ENCODE assay signal across 1 cellular context in genomic region chr1:12408662-12409061, GRCh38.
TF ChIP-seq lines count a peak whose summit lies in the region.

No MANE protein-coding gene starts in this region.

TF ChIP-seq in K562, 482 proteins besides CTCF, POLR2A, EP300 and RAD21 (continued from another document and continues in another):
- TF ChIP-seq ZBTB5 (IDR thresholded peaks at IDR 0.05) (no peak), ZNF639 (CRISPR knock-in tag; conservative IDR thresholded peaks at IDR 0.05 in 1 of 2, IDR thresholded peaks at IDR 0.05 in 1 of 2) (peak in 1 of 2 experiments; percentile 77; a peak in 2 of 4 replicates), TEAD4 (IDR thresholded peaks at IDR 0.05; ENCODE audit: low read length) (peak; percentile 67), TEAD4 (CRISPR knock-in tag; IDR thresholded peaks at IDR 0.05; ENCODE audit: borderline replicate concordance) (no peak), ZKSCAN8 (CRISPR knock-in tag; IDR thresholded peaks at IDR 0.05) (no peak), ZNF79 (CRISPR knock-in tag; IDR thresholded peaks at IDR 0.05; ENCODE audit: low read depth) (no peak), TAF9B (IDR thresholded peaks at IDR 0.05; ENCODE audit: partially characterized antibody) (no peak), GABPA (tag; conservative IDR thresholded peaks at IDR 0.05; ENCODE audit: low read depth) (no peak), ZNF41 (CRISPR knock-in tag; conservative IDR thresholded peaks at IDR 0.05) (no peak), TSHZ1 (CRISPR knock-in tag; IDR thresholded peaks at IDR 0.05) (no peak), CSDE1 (IDR thresholded peaks at IDR 0.05) (no peak), ZNF24 (IDR thresholded peaks at IDR 0.05) (no peak), CEBPB (tag; IDR thresholded peaks at IDR 0.05) (no peak), CHAMP1 (IDR thresholded peaks at IDR 0.05) (peak; percentile 53; the same call in 1 of the 2 replicates), ZNF584 (CRISPR knock-in tag; IDR thresholded peaks at IDR 0.05; ENCODE audit: low read depth) (no peak), ZNF197 (CRISPR knock-in tag; IDR thresholded peaks at IDR 0.05; ENCODE audit: low read depth) (no peak), ZNF551 (CRISPR knock-in tag; IDR thresholded peaks at IDR 0.05) (no peak), JUNB (CRISPR knock-in tag; conservative IDR thresholded peaks at IDR 0.05) (no peak), ZNF444 (CRISPR knock-in tag; IDR thresholded peaks at IDR 0.05) (no peak), ARID1B (IDR thresholded peaks at IDR 0.05) (peak; percentile 79), SRSF3 (IDR thresholded peaks at IDR 0.05; ENCODE audit: insufficient read depth, low read length) (no peak), COPS2 (conservative IDR thresholded peaks at IDR 0.05) (no peak), MCM2 (IDR thresholded peaks at IDR 0.05; ENCODE audit: low read depth) (no peak), PYGO2 (tag; IDR thresholded peaks at IDR 0.05) (no peak), ZC3H4 (CRISPR knock-in tag; IDR thresholded peaks at IDR 0.05; ENCODE audit: borderline replicate concordance) (no peak), SNIP1 (IDR thresholded peaks at IDR 0.05; ENCODE audit: low read depth) (no peak), BRD9 (IDR thresholded peaks at IDR 0.05; ENCODE audit: low read depth, partially characterized antibody) (peak; percentile 92), YY1 (IDR thresholded peaks at IDR 0.05; ENCODE audit: borderline replicate concordance in 1 of 3, control insufficient read depth in 1 of 3, extremely low read depth in 1 of 3, insufficient read depth in 3 of 3, insufficient read length in 1 of 3, insufficient replicate concordance in 2 of 3, low read depth in 1 of 3, low read length in 2 of 3) (peak in 1 of 3 experiments; percentile 83), ZNF785 (CRISPR knock-in tag; IDR thresholded peaks at IDR 0.05) (no peak), PHB (CRISPR knock-in tag; IDR thresholded peaks at IDR 0.05) (no peak), ZFP91 (CRISPR knock-in tag; IDR thresholded peaks at IDR 0.05) (no peak), FOXP4 (CRISPR knock-in tag; IDR thresholded peaks at IDR 0.05; ENCODE audit: borderline replicate concordance) (no peak), NFXL1 (CRISPR knock-in tag; IDR thresholded peaks at IDR 0.05) (no peak), ZNF354B (CRISPR knock-in tag; IDR thresholded peaks at IDR 0.05) (no peak), GTF2B (IDR thresholded peaks at IDR 0.05; ENCODE audit: extremely low read depth, insufficient read length) (no peak), NR2C1 (IDR thresholded peaks at IDR 0.05) (peak; percentile 85), NR2C1 (tag; IDR thresholded peaks at IDR 0.05) (peak; percentile 83), DNMT1 (IDR thresholded peaks at IDR 0.05) (no peak), TBL1XR1 (IDR thresholded peaks at IDR 0.05; ENCODE audit: low read length in 2 of 2) (no peak; a peak in 1 of 4 replicates), ESRRA (IDR thresholded peaks at IDR 0.05; ENCODE audit: borderline replicate concordance, low read depth) (peak; percentile 89), HMG20A (CRISPR knock-in tag; conservative IDR thresholded peaks at IDR 0.05) (no peak), GTF2E2 (tag; IDR thresholded peaks at IDR 0.05) (no peak), KAT8 (IDR thresholded peaks at IDR 0.05; ENCODE audit: low read depth) (peak; percentile 66; the same call in 1 of the 2 replicates), KLF10 (CRISPR knock-in tag; IDR thresholded peaks at IDR 0.05) (no peak), SMAD3 (CRISPR knock-in tag; conservative IDR thresholded peaks at IDR 0.05) (no peak), ILF3 (IDR thresholded peaks at IDR 0.05; ENCODE audit: borderline replicate concordance) (no peak), C11orf30 (IDR thresholded peaks at IDR 0.05; ENCODE audit: low read depth) (no peak), ARID3A (IDR thresholded peaks at IDR 0.05; ENCODE audit: borderline replicate concordance, low read depth, low read length) (peak; percentile 39; the same call in 1 of the 2 replicates), ZNF311 (CRISPR knock-in tag; IDR thresholded peaks at IDR 0.05) (no peak), SMARCE1 (IDR thresholded peaks at IDR 0.05) (peak; percentile 56; the same call in 1 of the 2 replicates), BCOR (IDR thresholded peaks at IDR 0.05) (peak; percentile 40; the same call in 1 of the 2 replicates), CREB5 (CRISPR knock-in tag; IDR thresholded peaks at IDR 0.05) (no peak), ZNF274 (IDR thresholded peaks at IDR 0.05; ENCODE audit: borderline replicate concordance, low read depth, low read length) (no peak)
